Comparison of ENCODE assay signal across 9 cellular contexts in the genomic region with DNA sequence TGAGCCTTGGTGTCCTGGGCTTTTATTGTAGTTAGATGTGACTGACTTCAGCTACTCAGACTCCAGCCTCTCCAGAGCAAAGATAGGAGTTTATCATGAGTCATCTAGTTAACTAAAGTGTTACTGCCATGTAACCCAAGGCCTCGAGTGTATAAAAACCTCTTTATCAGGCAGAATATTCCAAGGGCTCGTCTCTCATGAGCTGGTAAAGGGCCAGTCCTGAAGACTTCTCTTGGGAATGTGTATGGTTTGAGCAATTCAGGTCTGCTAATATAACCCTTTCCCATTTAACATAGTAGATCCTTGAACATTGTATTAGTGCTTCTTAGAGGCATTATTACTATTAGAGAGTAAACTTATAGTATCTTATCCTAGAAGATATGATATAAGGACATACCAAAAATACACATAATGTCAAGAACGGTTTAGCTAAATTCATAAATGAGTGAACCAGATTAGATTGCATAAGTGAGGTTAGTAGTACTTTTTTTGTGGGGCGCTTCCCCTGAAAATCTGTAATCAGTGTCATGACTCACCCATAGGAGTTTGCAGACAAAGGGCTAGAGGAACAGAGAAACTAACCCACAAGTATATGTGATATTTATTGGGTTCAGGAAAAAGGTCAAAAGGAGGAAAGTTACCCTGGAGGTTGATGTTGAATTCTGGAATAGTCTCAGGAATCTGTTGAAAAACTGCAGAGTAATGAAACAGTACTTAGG. TPM values are rescaled to one million over a fixed set of nuclear protein-coding genes. Genes with fewer than 3 reads are reported as not detected.
A peak's percentile ranks its signal among the peaks of the same experiment; 100 is the strongest.
DNase-seq lines count a peak whose midpoint lies in the region; ATAC-seq, FAIRE-seq and TF ChIP-seq lines count a peak whose summit lies in the region.
"Had no signal": no experiment of that assay in that cellular context is flagged by ENCODE, and none has a peak within 500 bp of the region (broad histone marks: within the 10 kb centered on the region; RNA-seq: fewer than 3 reads in every experiment).

No MANE protein-coding gene starts in this region.

- DNase-seq in GM12892 (ENCODE audit: insufficient read length) (no peak), GM12878 (ENCODE audit: low read depth, low spot score) (no peak), neural crest cell (ENCODE audit: low read depth, low spot score) (no peak), GM20000 (ENCODE audit: low spot score) (no peak), NCI-H1694 (lab: John Stamatoyannopoulos, UW) (no peak), cerebellar cortex (ENCODE audit: low spot score) (no peak)

- TF ChIP-seq CTCF in GM12878 (IDR thresholded peaks at IDR 0.05 in 2 of 3, conservative IDR thresholded peaks at IDR 0.05 in 1 of 3; ENCODE audit: control insufficient read depth in 2 of 3, extremely low read depth in 1 of 3, insufficient read depth in 1 of 3, low read depth in 3 of 3, low read length in 3 of 3) (no peak), neural crest cell (conservative IDR thresholded peaks at IDR 0.05) (no peak), GM20000 (IDR thresholded peaks at IDR 0.05; ENCODE audit: extremely low read depth, missing control alignments) (no peak)

- H3K4me3 ChIP-seq in GM12878, result peak overlapping the region; percentile 59

- WGBS in GM12878 (ENCODE audit: insufficient coverage, insufficient replicate concordance, low lambda C conversion rate, missing lambda C conversion rate), result 28% methylated on average over 4 of the region's 4 CpGs

- intact Hi-C loops in GM12878 (cut with micrococcal nuclease; ENCODE audit: unreplicated experiment), result no loop called here

- SMC1A ChIA-PET in GM12878 (lab: Charles Lee; ENCODE audit: uncharacterized antibody, unreplicated experiment), result interaction anchor here (1.0 to 2.3 kb wide), 7 partner anchors 11 to 36 kb away, joined by 3 to 21 read pairs (median 4); a partner anchor contains a TSS

- no peaks in the 10 kb centered on the region for H3K27me3 Mint-ChIP-seq in neural crest cell (ENCODE audit: low read depth)

- H3K4me1 ChIP-seq in GM12878 (ENCODE audit: control insufficient read depth, insufficient read depth, low read length), result peaks cover 53% of the 10 kb centered on the region

- in situ Hi-C loops in GM12878 (cut with MboI), result no loop called here

- peak overlapping the region; percentile 4 for H3K27ac Mint-ChIP-seq in neural crest cell (ENCODE audit: unreplicated experiment)

- H3K9me3 ChIP-seq in GM12878 (replicated peaks; ENCODE audit: control insufficient read depth, insufficient read depth, low read length), result no peaks in the 10 kb centered on the region

- no peaks in the 10 kb centered on the region for H3K36me3 Mint-ChIP-seq in neural crest cell (ENCODE audit: low read depth)

- H3K36me3 ChIP-seq in GM12878 (ENCODE audit: control insufficient read depth in 2 of 2, insufficient read depth in 2 of 2, low read length in 1 of 2), result peaks cover 0 to 2% of the 10 kb centered on the region in 2 experiments; a peak in 1 of 4 replicates

- H3K9me3 Mint-ChIP-seq in neural crest cell, result no peaks in the 10 kb centered on the region

- BruUV-seq in GM12878 (replicated peaks; lab: Mats Ljungman, UMichigan), result no TSS peak

- no peaks in the 10 kb centered on the region for H4K20me1 ChIP-seq in GM12878 (ENCODE audit: control insufficient read depth, insufficient read depth)

- RAD21 ChIA-PET in GM12878 (lab: Charles Lee; ENCODE audit: unreplicated experiment), result interaction anchor here (1.0 to 1.8 kb wide), 3 partner anchors 9 to 16 kb away, joined by 3 to 5 read pairs (median 4); a partner anchor contains a TSS

- FAIRE-seq in GM12892 (lab: Jason Lieb, UNC) (peak; percentile 74), GM12878 (lab: Jason Lieb, UNC) (no peak)
- FAIRE-seq: H1 had no signal

- H2AFZ ChIP-seq in GM12878 (ENCODE audit: control insufficient read depth, low read depth, low read length), result no peak overlapping the region

- TF ChIP-seq EP300 in GM12878 (IDR thresholded peaks at IDR 0.05; ENCODE audit: borderline replicate concordance in 1 of 2, control insufficient read depth in 1 of 2, low read depth in 2 of 2, low read length in 2 of 2), result no peak

- peaks cover 86% of the 10 kb centered on the region for H3K79me2 ChIP-seq in GM12878 (ENCODE audit: control insufficient read depth, insufficient read depth, low read length)

- TF ChIP-seq POLR2A in GM12892 (IDR thresholded peaks at IDR 0.05; ENCODE audit: low read depth, low read length), result no peak
- no peak for TF ChIP-seq POLR2A in GM12878 (IDR thresholded peaks at IDR 0.05; ENCODE audit: low read depth, low read length)

- H3K4me1 Mint-ChIP-seq in neural crest cell, result no peaks in the 10 kb centered on the region

- no peaks in the 10 kb centered on the region for H3K27me3 ChIP-seq in GM12878 (replicated peaks in 1 of 2; ENCODE audit: control insufficient read depth in 2 of 2, insufficient read depth in 2 of 2, low read length in 1 of 2)

- POLR2A ChIA-PET in GM12878 (lab: Charles Lee), result interaction anchor here (1.6 to 1.8 kb wide), 2 partner anchors 15 to 24 kb away, joined by 6 to 10 read pairs; no protein-coding TSS in a partner anchor

- no peak for TF ChIP-seq RAD21 in GM12878 (IDR thresholded peaks at IDR 0.05; ENCODE audit: insufficient read depth, low read depth, low read length)

- CTCF ChIA-PET in GM12878 (lab: Yijun Ruan, JAX), result interaction anchor here (0.8 to 1.8 kb wide), 4 partner anchors 11 to 135 kb away, joined by 3 to 4 read pairs (median 3); a partner anchor contains a TSS

- H3K4me2 ChIP-seq in GM12878 (ENCODE audit: control insufficient read depth, insufficient read depth), result peak overlapping the region; percentile 78

- peak; percentile 41 for ATAC-seq in HG03066 (IDR thresholded peaks at IDR 0.05; ENCODE audit: low read depth, unreplicated experiment)
- ATAC-seq in GM12878, result peak; percentile 57
- no peak for ATAC-seq in GM18517 (IDR thresholded peaks at IDR 0.05; ENCODE audit: unreplicated experiment)

- H3K27ac ChIP-seq in GM12878 (ENCODE audit: control insufficient read depth, insufficient read depth), result peak overlapping the region; percentile 79

- H3K4me3 Mint-ChIP-seq in neural crest cell, result no peak overlapping the region

- peak overlapping the region; percentile 21; the same call in 1 of the 2 replicates for H3K9ac ChIP-seq in GM12878 (ENCODE audit: control insufficient read depth, insufficient read depth, low read length)

TF ChIP-seq in GM12878, 131 proteins besides CTCF, POLR2A, EP300 and RAD21 (continues in another document):
- TF ChIP-seq ZBED1 (IDR thresholded peaks at IDR 0.05; ENCODE audit: borderline replicate concordance) (no peak), CBX5 (IDR thresholded peaks at IDR 0.05; ENCODE audit: low read depth) (0 out of 2 replicates have a peak, but pooled peaks have one; percentile 10), ESRRA (IDR thresholded peaks at IDR 0.05; ENCODE audit: low read length) (no peak), CBFB (IDR thresholded peaks at IDR 0.05; ENCODE audit: low read depth) (no peak), TBL1XR1 (IDR thresholded peaks at IDR 0.05; ENCODE audit: low read depth, low read length) (no peak), TCF7 (IDR thresholded peaks at IDR 0.05; ENCODE audit: borderline replicate concordance) (peak; percentile 42; the same call in 1 of the 2 replicates), SPI1 (IDR thresholded peaks at IDR 0.05; ENCODE audit: borderline replicate concordance, insufficient read depth, low read depth, low read length) (no peak; the same call in 1 of the 2 replicates)
- TF ChIP-seq, protein P1, sequence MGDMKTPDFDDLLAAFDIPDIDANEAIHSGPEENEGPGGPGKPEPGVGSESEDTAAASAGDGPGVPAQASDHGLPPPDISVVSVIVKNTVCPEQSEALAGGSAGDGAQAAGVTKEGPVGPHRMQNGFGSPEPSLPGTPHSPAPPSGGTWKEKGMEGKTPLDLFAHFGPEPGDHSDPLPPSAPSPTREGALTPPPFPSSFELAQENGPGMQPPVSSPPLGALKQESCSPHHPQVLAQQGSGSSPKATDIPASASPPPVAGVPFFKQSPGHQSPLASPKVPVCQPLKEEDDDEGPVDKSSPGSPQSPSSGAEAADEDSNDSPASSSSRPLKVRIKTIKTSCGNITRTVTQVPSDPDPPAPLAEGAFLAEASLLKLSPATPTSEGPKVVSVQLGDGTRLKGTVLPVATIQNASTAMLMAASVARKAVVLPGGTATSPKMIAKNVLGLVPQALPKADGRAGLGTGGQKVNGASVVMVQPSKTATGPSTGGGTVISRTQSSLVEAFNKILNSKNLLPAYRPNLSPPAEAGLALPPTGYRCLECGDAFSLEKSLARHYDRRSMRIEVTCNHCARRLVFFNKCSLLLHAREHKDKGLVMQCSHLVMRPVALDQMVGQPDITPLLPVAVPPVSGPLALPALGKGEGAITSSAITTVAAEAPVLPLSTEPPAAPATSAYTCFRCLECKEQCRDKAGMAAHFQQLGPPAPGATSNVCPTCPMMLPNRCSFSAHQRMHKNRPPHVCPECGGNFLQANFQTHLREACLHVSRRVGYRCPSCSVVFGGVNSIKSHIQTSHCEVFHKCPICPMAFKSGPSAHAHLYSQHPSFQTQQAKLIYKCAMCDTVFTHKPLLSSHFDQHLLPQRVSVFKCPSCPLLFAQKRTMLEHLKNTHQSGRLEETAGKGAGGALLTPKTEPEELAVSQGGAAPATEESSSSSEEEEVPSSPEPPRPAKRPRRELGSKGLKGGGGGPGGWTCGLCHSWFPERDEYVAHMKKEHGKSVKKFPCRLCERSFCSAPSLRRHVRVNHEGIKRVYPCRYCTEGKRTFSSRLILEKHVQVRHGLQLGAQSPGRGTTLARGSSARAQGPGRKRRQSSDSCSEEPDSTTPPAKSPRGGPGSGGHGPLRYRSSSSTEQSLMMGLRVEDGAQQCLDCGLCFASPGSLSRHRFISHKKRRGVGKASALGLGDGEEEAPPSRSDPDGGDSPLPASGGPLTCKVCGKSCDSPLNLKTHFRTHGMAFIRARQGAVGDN (IDR thresholded peaks at IDR 0.05), result no peak

RNA-seq across cellular contexts. Expression of a gene that starts 16.0 kb away (rescaled TPM):
- 36.6 TPM for polyA plus RNA-seq in GM12892 (2012; ENCODE audit: missing spikeins)
- total RNA-seq in GM12878 (2013; cell fraction: nucleolus; rRNA removed), result 131 and 135 TPM in 2 replicates
- 65.3 and 77.4 TPM in 2 replicates for total RNA-seq in GM12878 (2014; rRNA removed)
- 62.3 and 63.9 TPM in 2 replicates for total RNA-seq in GM12878 (2014; rRNA removed; fragmentation: Illumina TruSeq; extraction: Trizol)
- total RNA-seq in GM12878 (2021), result 75.1 and 76.4 TPM in 2 replicates
- polyA plus RNA-seq in GM12878 (2011; ENCODE audit: low read depth), result 20.3 TPM
- 12.2 and 12.6 TPM in 2 replicates for polyA plus RNA-seq in GM12878 (2011; rRNA removed)
- polyA plus RNA-seq in GM12878 (2011; cell fraction: cytosol; rRNA removed), result 6.7 and 9.5 TPM in 2 replicates
- polyA plus RNA-seq in GM12878 (2011; cell fraction: nucleus; rRNA removed), result 14.6 and 17.6 TPM in 2 replicates
- 22.5 and 29.0 TPM in 2 replicates for polyA plus RNA-seq in GM12878 (2012)
- 51.8 and 58.9 TPM in 2 replicates for polyA plus RNA-seq in GM12878 (2014; fragmentation: Illumina TruSeq; extraction: Trizol)
- polyA plus RNA-seq in GM12878 (2014; fragmentation: Nextera tagmentation; extraction: Ambion mirVana), result 10 to 100 TPM; 17.1 to 24.2 TPM
- 35.9 and 38.6 TPM in 2 replicates for polyA plus RNA-seq in GM12878 (2014; rRNA removed)
- polyA plus RNA-seq in GM12878 (2016; fragmentation: Nextera tagmentation; extraction: Ambion mirVana), result 10 to 100 TPM; 43.0 TPM
- polyA minus RNA-seq in GM12878 (2011; rRNA and poly(A)+ RNA removed), result 23.2 and 26.4 TPM in 2 replicates
- 3.8 and 3.9 TPM in 2 replicates for polyA minus RNA-seq in GM12878 (2011; cell fraction: cytosol; rRNA and poly(A)+ RNA removed)
- 17.5 and 26.1 TPM in 2 replicates for polyA minus RNA-seq in GM12878 (2011; cell fraction: nucleus; rRNA and poly(A)+ RNA removed)
- 21.0 and 23.5 TPM in 2 replicates for total RNA-seq in neural crest cell
